In genomic region chr17:38959508-38959907, GRCh38 we compare ENCODE assay signal across 38 cellular contexts. TPM values are rescaled to one million over a fixed set of nuclear protein-coding genes. Genes with fewer than 3 reads are reported as not detected.
"Had no signal": no experiment of that assay in that cellular context is flagged by ENCODE, and none has a peak within 500 bp of the region (broad histone marks: within the 10 kb centered on the region; RNA-seq: fewer than 3 reads in every experiment).

No MANE protein-coding gene starts in this region.

- H3K27me3 Mint-ChIP-seq: activated B cell treated with CpG ODN at 0.5 μM for 24 hours; activated CD4-positive, alpha-beta T cell treated with anti-CD3 and anti-CD28 coated beads for 36 hours; activated T-cell treated with anti-CD3 and anti-CD28 coated beads, Interleukin-2, amount 50 U/mL, for 24 hours; effector memory CD8-positive, alpha-beta T cell; stimulated activated naive CD8-positive, alpha-beta T cell treated with anti-CD3 and anti-CD28 coated beads, Interleukin-15, Interleukin-2, amounts not matched to agents 100 ng/mL and 50 ng/mL, for 24 hours; type B pancreatic cell had no signal

- H3K36me3 Mint-ChIP-seq: activated naive CD4-positive, alpha-beta T cell treated with anti-CD3 and anti-CD28 coated beads, Interleukin-2, amount 50 U/mL, for 72 hours; brain; type B pancreatic cell had no signal

- H3K27me3 ChIP-seq: adrenal gland, cardiac muscle cell, dorsolateral prefrontal cortex, pancreas, uterus had no signal

- H3K27ac Mint-ChIP-seq: activated B cell treated with CpG ODN at 0.5 μM for 24 hours; activated CD4-positive, alpha-beta T cell treated with anti-CD3 and anti-CD28 coated beads for 36 hours; activated naive CD4-positive, alpha-beta T cell treated with anti-CD3 and anti-CD28 coated beads, Interleukin-2, amount 50 U/mL, for 72 hours; brain; T-helper 2 cell treated with Interferon-gamma antibody and Interleukin-4, amounts not matched to agents 5 μg/mL and 100 μg/mL, for 36 hours; type B pancreatic cell had no signal

- ATAC-seq: activated CD4-positive, alpha-beta T cell treated with anti-CD3 and anti-CD28 coated beads for 36 hours; effector memory CD8-positive, alpha-beta T cell; left cardiac atrium; left ventricle myocardium superior; pancreas; sciatic nerve had no signal

- DNase-seq: activated B cell treated with CpG ODN at 0.5 μM for 24 hours; activated CD4-positive, alpha-beta T cell treated with anti-CD3 and anti-CD28 coated beads for 36 hours; activated CD8-positive, alpha-beta memory T cell treated with anti-CD3 and anti-CD28 coated beads for 24 hours; activated CD8-positive, alpha-beta memory T cell treated with anti-CD3 and anti-CD28 coated beads, Interleukin-2, amount 50 U/mL, for 48 hours; activated gamma-delta T cell; activated T-cell treated with anti-CD3 and anti-CD28 coated beads, Interleukin-2, amount 50 U/mL, for 24 hours; adrenal gland; aorta; cerebellar nuclear complex; dorsolateral prefrontal cortex; effector memory CD8-positive, alpha-beta T cell; erythroblast; head of caudate nucleus; left cardiac atrium; left ventricle myocardium superior; pancreas; retina; stimulated activated CD4-positive, alpha-beta T cell treated with anti-CD3 and anti-CD28 coated beads, Interleukin-12 subunit alpha, Interleukin-12 subunit beta, amount 100 ng/mL, for 4 hours; stimulated activated CD4-positive, alpha-beta T cell treated with anti-CD3 and anti-CD28 coated beads, Interleukin-4, amount 100 ng/mL, for 1 hour; substantia nigra; T-helper 1 cell; uterus had no signal

- H3K4me1 Mint-ChIP-seq: activated B cell treated with CpG ODN at 0.5 μM for 24 hours, brain had no signal

- H3K36me3 ChIP-seq: adrenal gland, cardiac muscle cell, pancreas, prostate gland, uterus had no signal

- H3K4me3 Mint-ChIP-seq: activated B cell treated with CpG ODN at 0.5 μM for 24 hours; activated CD4-positive, alpha-beta T cell treated with anti-CD3 and anti-CD28 coated beads for 36 hours; activated T-cell treated with anti-CD3 and anti-CD28 coated beads, Interleukin-2, amount 50 U/mL, for 24 hours; brain; stimulated activated naive CD8-positive, alpha-beta T cell treated with anti-CD3 and anti-CD28 coated beads, Interleukin-15, Interleukin-2, amounts not matched to agents 100 ng/mL and 50 ng/mL, for 24 hours; T-helper 2 cell treated with Interferon-gamma antibody and Interleukin-4, amounts not matched to agents 5 μg/mL and 100 μg/mL, for 36 hours; type B pancreatic cell had no signal

- H3K4me3 ChIP-seq: adrenal gland, cardiac muscle cell, coronary artery, dorsolateral prefrontal cortex, pancreas, prostate gland, skin epidermis, uterus had no signal

- H3K27ac ChIP-seq: adrenal gland, cardiac muscle cell, dorsolateral prefrontal cortex, pancreas, prostate gland, skin epidermis, uterus had no signal

- H3K9me3 Mint-ChIP-seq: activated B cell treated with CpG ODN at 0.5 μM for 24 hours; activated naive CD4-positive, alpha-beta T cell treated with anti-CD3 and anti-CD28 coated beads, Interleukin-2, amount 50 U/mL, for 72 hours; activated T-cell treated with anti-CD3 and anti-CD28 coated beads, Interleukin-2, amount 50 U/mL, for 24 hours; brain; effector memory CD8-positive, alpha-beta T cell; stimulated activated naive CD8-positive, alpha-beta T cell treated with anti-CD3 and anti-CD28 coated beads, Interleukin-15, Interleukin-2, amounts not matched to agents 100 ng/mL and 50 ng/mL, for 24 hours; T-helper 2 cell treated with Interferon-gamma antibody and Interleukin-4, amounts not matched to agents 5 μg/mL and 100 μg/mL, for 36 hours; type B pancreatic cell had no signal

- H3K4me1 ChIP-seq: adrenal gland, pancreas, prostate gland, uterus had no signal

- H3K9me3 ChIP-seq: adrenal gland, pancreas, prostate gland, uterus had no signal

RNA-seq across cellular contexts. Expression of gene FBXO47, which starts 7.7 kb away (rescaled TPM):
- total RNA-seq: activated B cell treated with CpG ODN at 0.5 μM for 24 hours, adrenal gland, aorta, cardiac muscle cell, left cardiac atrium, left ventricle myocardium superior, lung microvascular endothelial cell, mesenteric fat pad, mucosa of gallbladder, sciatic nerve had no signal
- polyA plus RNA-seq: adrenal gland, aorta, cardiac muscle cell, keratinocyte, neural cell, pancreas, thymus had no signal
